8 cellular contexts compared by ENCODE assay signal in genomic region chr11:720642-721346, GRCh38. TPM values are rescaled to one million over a fixed set of nuclear protein-coding genes. Genes with fewer than 3 reads are reported as not detected.
A peak's percentile ranks its signal among the peaks of the same experiment; 100 is the strongest.
DNase-seq lines count a peak whose midpoint lies in the region; ATAC-seq and TF ChIP-seq lines count a peak whose summit lies in the region.

No MANE protein-coding gene starts in this region.

- CTCF ChIA-PET in OCI-LY7 (lab: Charles Lee; ENCODE audit: unreplicated experiment): interaction anchor here (0.5 kb wide), 1 partner anchor 33 kb away, joined by 3 read pairs; no protein-coding TSS in a partner anchor

- intact Hi-C loops in OCI-LY7 (cut with micrococcal nuclease; ENCODE audit: unreplicated experiment) (loop anchor here (5.0 kb wide), 1 partner anchor 163 kb away; no protein-coding TSS in a partner anchor), body of pancreas (cut with DNase I) (loop anchor here (5.0 to 10.0 kb wide), 2 partner anchors 63 to 166 kb away; no protein-coding TSS in a partner anchor), psoas muscle (cut with DNase I) (loop anchor here in 1 of 2 donors (5.0 kb wide), 1 partner anchor 58 kb away; no protein-coding TSS in a partner anchor)

- no peaks in the 10 kb centered on the region for H3K9me2 ChIP-seq in OCI-LY7 (ENCODE audit: insufficient read depth, low read length)

- H3K79me2 ChIP-seq in OCI-LY7 (ENCODE audit: insufficient read depth, low read depth, low read length): no peaks in the 10 kb centered on the region

- peak overlapping the region; percentile 59 for H3K4me2 ChIP-seq in OCI-LY7 (ENCODE audit: low read length)

- WGBS in body of pancreas, 2 donors: 61 to 65% methylated on average over 16 to 26 of the region's 63 CpGs
- WGBS in psoas muscle, 3 donors: 3 to 5% (median 5%) methylated on average over 38 to 63 of the region's 63 CpGs

- peaks cover 37% of the 10 kb centered on the region for H3K4me1 ChIP-seq in OCI-LY7 (ENCODE audit: insufficient read depth, low read length, poor library complexity, severe bottlenecking)
- peaks cover 7% of the 10 kb centered on the region for H3K4me1 ChIP-seq in body of pancreas
- H3K4me1 ChIP-seq in psoas muscle: peaks cover 5% of the 10 kb centered on the region

- H3K27ac ChIP-seq in OCI-LY7 (ENCODE audit: low read depth, low read length, poor library complexity, severe bottlenecking): no peak overlapping the region
- no peak overlapping the region for H3K27ac ChIP-seq in body of pancreas
- no peak overlapping the region for H3K27ac ChIP-seq in psoas muscle

- ATAC-seq in body of pancreas (peak; percentile 51), psoas muscle (peak; percentile 39 to 62 (median 46))

- H3K36me3 ChIP-seq in OCI-LY7 (ENCODE audit: insufficient read depth, low read length) (no peaks in the 10 kb centered on the region), body of pancreas (replicated peaks in 1 of 2; ENCODE audit: insufficient read depth in 1 of 2, low read depth in 2 of 2) (no peaks in the 10 kb centered on the region), psoas muscle (ENCODE audit: insufficient read depth in 1 of 2, low read depth in 1 of 2) (no peaks in the 10 kb centered on the region)

- H3K9me3 ChIP-seq in OCI-LY7 (ENCODE audit: low read length) (no peaks in the 10 kb centered on the region), body of pancreas (no peaks in the 10 kb centered on the region), psoas muscle (no peaks in the 10 kb centered on the region)

- POLR2A ChIA-PET in OCI-LY7 (lab: Charles Lee): no interaction called here

- DNase-seq in GM20000 (ENCODE audit: low spot score) (peak; percentile 77), OCI-LY7 (ENCODE audit: low spot score) (peak; percentile 46), body of pancreas (no peak), psoas muscle (peak in 1 of 2 donors; percentile 47), NCI-H2081 (lab: John Stamatoyannopoulos, UW) (no peak), NCI-H187 treated with DMSO at 0.1 percent for 48 hours (lab: John Stamatoyannopoulos, UW) (no peak), NCI-H1694 (lab: John Stamatoyannopoulos, UW) (no peak)
- no peak for DNase-seq in central memory CD4-positive, alpha-beta T cell

- BruUV-seq in OCI-LY7 (replicated peaks; lab: Mats Ljungman, UMichigan): no TSS peak

- no peaks in the 10 kb centered on the region for H3K27me3 ChIP-seq in body of pancreas
- peaks cover 0 to 66% (median 33%) of the 10 kb centered on the region in 3 donors for H3K27me3 ChIP-seq in psoas muscle (ENCODE audit: insufficient read depth in 3 of 3, low read length in 2 of 3)

- H3K4me3 ChIP-seq in OCI-LY7 (ENCODE audit: low read depth, low read length, poor library complexity, severe bottlenecking): no peak overlapping the region
- H3K4me3 ChIP-seq in body of pancreas: no peak overlapping the region
- peak overlapping the region; percentile 38 for H3K4me3 ChIP-seq in psoas muscle

- TF ChIP-seq POLR2A in body of pancreas (IDR thresholded peaks at IDR 0.05): no peak

- H4K20me1 ChIP-seq in OCI-LY7 (ENCODE audit: insufficient read depth, low read length): no peaks in the 10 kb centered on the region

- H2AFZ ChIP-seq in OCI-LY7 (ENCODE audit: low read length): no peak overlapping the region

- TF ChIP-seq CTCF in GM20000 (IDR thresholded peaks at IDR 0.05; ENCODE audit: extremely low read depth, missing control alignments) (no peak), OCI-LY7 (conservative IDR thresholded peaks at IDR 0.05; ENCODE audit: low read length) (no peak), body of pancreas (IDR thresholded peaks at IDR 0.05) (no peak), psoas muscle (IDR thresholded peaks at IDR 0.05) (no peak)

RNA-seq across cellular contexts. Expression of gene EPS8L2, which starts 14.8 kb away (rescaled TPM):
- 3.8 and 4.8 TPM in 2 replicates for total RNA-seq in OCI-LY7 (2014; rRNA removed; shearing (Covaris generic))
- total RNA-seq in OCI-LY7 (2022): 7.1 and 9.3 TPM in 2 replicates
- 100 to 1,000 TPM; 126 to 153 TPM for total RNA-seq in body of pancreas
- 1 to 10 TPM in 3 of 4 donors, under 1 TPM in 1; 0.89 to 3.1 (median 1.5) TPM for total RNA-seq in psoas muscle
- under 1 TPM; 0.47 to 0.63 (median 0.56) TPM for polyA plus RNA-seq in psoas muscle

RNA-seq across cellular contexts. Expression of gene TMEM80, which starts 25.2 kb away (rescaled TPM):
- 52.8 and 56.8 TPM in 2 replicates for total RNA-seq in OCI-LY7 (2014; rRNA removed; shearing (Covaris generic))
- total RNA-seq in OCI-LY7 (2022): 51.6 and 52.7 TPM in 2 replicates
- total RNA-seq in body of pancreas: 10 to 100 TPM; 21.8 to 36.3 TPM
- 10 to 100 TPM in 2 of 4 donors, 1 to 10 TPM in 2; 5.9 to 15.7 (median 9.7) TPM for total RNA-seq in psoas muscle
- 10 to 100 TPM in 2 of 3 donors, 1 to 10 TPM in 1; 7.4 to 16.3 (median 10.1) TPM for polyA plus RNA-seq in psoas muscle

RNA-seq across cellular contexts. Expression of gene DEAF1, which starts 25.8 kb away (rescaled TPM):
- 35.6 and 42.7 TPM in 2 replicates for total RNA-seq in OCI-LY7 (2014; rRNA removed; shearing (Covaris generic))
- 63.0 and 66.2 TPM in 2 replicates for total RNA-seq in OCI-LY7 (2022)
- 10 to 100 TPM; 15.8 to 28.0 TPM for total RNA-seq in body of pancreas
- 10 to 100 TPM; 15.0 to 30.0 (median 21.0) TPM for total RNA-seq in psoas muscle
- 10 to 100 TPM; 12.5 to 18.1 (median 15.3) TPM for polyA plus RNA-seq in psoas muscle

RNA-seq across cellular contexts. Expression of gene TALDO1, which starts 26.5 kb away (rescaled TPM):
- total RNA-seq in OCI-LY7 (2014; rRNA removed; shearing (Covaris generic)): 209 and 226 TPM in 2 replicates
- total RNA-seq in OCI-LY7 (2022) (172 and 195 TPM in 2 replicates), body of pancreas (100 to 1,000 TPM in 1 of 2 donors, 10 to 100 TPM in 1; 78.9 to 119 TPM), psoas muscle (100 to 1,000 TPM in 1 of 4 donors, 10 to 100 TPM in 3; 77.7 to 140 (median 81.8) TPM)
- polyA plus RNA-seq in psoas muscle: 10 to 100 TPM; 58.7 to 77.6 (median 65.9) TPM

RNA-seq across cellular contexts. Expression of gene GATD1, which starts 56.5 kb away (rescaled TPM):
- 73.3 and 109 TPM in 2 replicates for total RNA-seq in OCI-LY7 (2014; rRNA removed; shearing (Covaris generic))
- total RNA-seq in OCI-LY7 (2022) (117 and 141 TPM in 2 replicates), body of pancreas (10 to 100 TPM; 14.0 to 28.7 TPM), psoas muscle (10 to 100 TPM; 13.6 to 32.6 (median 22.2) TPM)
- 10 to 100 TPM; 11.0 to 20.9 (median 17.7) TPM for polyA plus RNA-seq in psoas muscle

Comparison
In these comparisons a context has a peak if more than half of its experiments do, and no peak if none do; other contexts are left out.
1. DNase-seq: peak in GM20000 (single experiment) and OCI-LY7 (single experiment); none in body of pancreas (0 of 4), central memory CD4-positive, alpha-beta T cell (single experiment), NCI-H2081 (0 of 2), NCI-H187 treated with DMSO at 0.1 percent for 48 hours (single experiment) and NCI-H1694 (single experiment).
2. RNA of gene EPS8L2, which starts 14.8 kb away (total RNA-seq): 126 to 153 TPM in body of pancreas; 3.8 to 9.3 TPM in OCI-LY7 and 0.89 to 3.1 TPM in psoas muscle; every median in the first group is over 10 times any median in the second.